Comparison of ENCODE assay signal across 1 cellular context in genomic region chr7:73827568-73828106, GRCh38.
TF ChIP-seq lines count a peak whose summit lies in the region.

No MANE protein-coding gene starts in this region.

TF ChIP-seq in endothelial cell of umbilical vein, 7 proteins besides CTCF, POLR2A, EP300 and RAD21:
- TF ChIP-seq POLR2AphosphoS5 (IDR thresholded peaks at IDR 0.05; ENCODE audit: insufficient read depth, low read depth, low read length) (no peak), JUN (IDR thresholded peaks at IDR 0.05; ENCODE audit: borderline replicate concordance, insufficient read depth, insufficient read length, low read depth) (no peak), MAX (IDR thresholded peaks at IDR 0.05; ENCODE audit: insufficient read depth, insufficient read length) (no peak), MYC (IDR thresholded peaks at IDR 0.05; ENCODE audit: low read depth, low read length) (no peak), FOS (IDR thresholded peaks at IDR 0.05; ENCODE audit: borderline replicate concordance, insufficient read depth, low read length) (no peak), EZH2 (IDR thresholded peaks at IDR 0.05; ENCODE audit: borderline replicate concordance, low read depth, low read length, severe bottlenecking) (no peak), GATA2 (IDR thresholded peaks at IDR 0.05; ENCODE audit: insufficient read depth, insufficient read length, low read depth, low read length) (no peak)
